ENCODE assay signal across 8 cellular contexts in the genomic region with DNA sequence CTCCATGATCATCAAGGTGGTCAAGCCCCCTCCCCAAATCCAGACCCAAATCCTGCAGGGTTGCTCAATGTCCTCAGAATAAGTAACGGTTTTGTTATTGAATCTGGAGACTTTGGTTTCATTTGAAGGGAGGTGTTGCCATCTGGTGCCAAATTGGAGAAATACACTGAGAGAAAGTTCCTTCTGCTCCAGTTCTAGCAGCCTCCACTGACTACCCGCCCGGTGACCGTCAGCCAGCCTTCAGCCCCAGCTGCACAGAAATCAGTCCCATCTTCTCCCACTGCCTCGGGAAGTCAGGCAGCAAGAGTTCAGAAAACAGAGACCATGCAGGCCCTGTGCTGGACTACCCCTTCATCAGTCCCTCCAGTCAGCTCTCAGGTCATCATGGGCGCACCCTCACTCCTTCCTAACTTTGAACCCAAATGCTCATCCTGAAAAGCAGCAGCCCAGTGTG. TPM values are rescaled to one million over a fixed set of nuclear protein-coding genes. Genes with fewer than 3 reads are reported as not detected.
DNase-seq lines count a peak whose midpoint lies in the region; ATAC-seq and TF ChIP-seq lines count a peak whose summit lies in the region.

No MANE protein-coding gene starts in this region.

- DNase-seq in stimulated activated naive CD4-positive, alpha-beta T cell (lab: John Stamatoyannopoulos, UW), result peak in 4 of 6 experiments; percentile 18 to 68 (median 32)
- no peak for DNase-seq in stimulated activated naive CD4-positive, alpha-beta T cell treated with Interleukin-2 at 50 U/mL for 16 hours (lab: John Stamatoyannopoulos, UW)
- DNase-seq in NCI-H82 treated with DMSO at 0.1 percent for 48 hours (lab: John Stamatoyannopoulos, UW; ENCODE audit: unreplicated experiment) (peak; percentile 48), adipocyte (ENCODE audit: low read depth) (peak; percentile 84), heart left ventricle (peak in 2 of 5 donors; percentile 35 to 39), retina (peak; percentile 84)

- H3K27me3 ChIP-seq in adipocyte (replicated peaks; ENCODE audit: control insufficient read depth, insufficient read depth, low read length) (no peaks in the 10 kb centered on the region), heart left ventricle (no peaks in the 10 kb centered on the region)

- no peak overlapping the region for H3K27ac ChIP-seq in heart left ventricle

- TF ChIP-seq CTCF in heart left ventricle (IDR thresholded peaks at IDR 0.05), result peak; percentile 49 to 82 (median 76)

- WGBS in heart left ventricle, 4 donors, result 17 to 21% (median 17%) methylated on average over 6 of the region's 6 CpGs

- peak overlapping the region; percentile 41 for H3K9ac ChIP-seq in adipocyte (ENCODE audit: low read length)

- ATAC-seq in HG03432 (IDR thresholded peaks at IDR 0.05; ENCODE audit: unreplicated experiment) (peak; percentile 51), heart left ventricle (peak in 3 of 4 donors; percentile 57 to 67 (median 58)), HG03460 (IDR thresholded peaks at IDR 0.05; ENCODE audit: unreplicated experiment) (no peak)

- intact Hi-C loops in heart left ventricle (cut with DNase I), result loop anchor here (1.0 to 5.0 kb wide), 4 partner anchors 217 to 234 kb away; no protein-coding TSS in a partner anchor

- H3K36me3 ChIP-seq in adipocyte (ENCODE audit: control insufficient read depth, insufficient read depth, low read length, severe bottlenecking) (no peaks in the 10 kb centered on the region), heart left ventricle (no peaks in the 10 kb centered on the region)

- no peaks in the 10 kb centered on the region for H3K9me3 ChIP-seq in adipocyte (ENCODE audit: control insufficient read depth, low read length)
- no peaks in the 10 kb centered on the region for H3K9me3 ChIP-seq in heart left ventricle

- H3K4me3 ChIP-seq in adipocyte (ENCODE audit: low read length), result no peak overlapping the region
- H3K4me3 ChIP-seq in heart left ventricle, result no peak overlapping the region

- H3K4me1 ChIP-seq in adipocyte (ENCODE audit: control insufficient read depth, insufficient read depth, low read length) (peaks cover 16% of the 10 kb centered on the region), heart left ventricle (peaks cover 0 to 21% (median 0%) of the 10 kb centered on the region in 12 donors)

- no peak for TF ChIP-seq POLR2A in heart left ventricle (IDR thresholded peaks at IDR 0.05)

RNA-seq across cellular contexts. Expression of a gene that starts 38.7 kb away (rescaled TPM):
- 100 to 1,000 TPM in 1 of 9 donors, 10 to 100 TPM in 8; 22.7 to 124 (median 53.0) TPM for total RNA-seq in heart left ventricle
- 10 to 100 TPM; 62.4 to 84.2 TPM for polyA plus RNA-seq in heart left ventricle
